ENCODE assay signal across 1 cellular context in genomic region chr16:67445441-67445912, GRCh38.
TF ChIP-seq lines count a peak whose summit lies in the region.

No MANE protein-coding gene starts in this region.

TF ChIP-seq in HEK293, 187 proteins besides CTCF, POLR2A, EP300 and RAD21 (continued from another document):
- TF ChIP-seq, protein P1, sequence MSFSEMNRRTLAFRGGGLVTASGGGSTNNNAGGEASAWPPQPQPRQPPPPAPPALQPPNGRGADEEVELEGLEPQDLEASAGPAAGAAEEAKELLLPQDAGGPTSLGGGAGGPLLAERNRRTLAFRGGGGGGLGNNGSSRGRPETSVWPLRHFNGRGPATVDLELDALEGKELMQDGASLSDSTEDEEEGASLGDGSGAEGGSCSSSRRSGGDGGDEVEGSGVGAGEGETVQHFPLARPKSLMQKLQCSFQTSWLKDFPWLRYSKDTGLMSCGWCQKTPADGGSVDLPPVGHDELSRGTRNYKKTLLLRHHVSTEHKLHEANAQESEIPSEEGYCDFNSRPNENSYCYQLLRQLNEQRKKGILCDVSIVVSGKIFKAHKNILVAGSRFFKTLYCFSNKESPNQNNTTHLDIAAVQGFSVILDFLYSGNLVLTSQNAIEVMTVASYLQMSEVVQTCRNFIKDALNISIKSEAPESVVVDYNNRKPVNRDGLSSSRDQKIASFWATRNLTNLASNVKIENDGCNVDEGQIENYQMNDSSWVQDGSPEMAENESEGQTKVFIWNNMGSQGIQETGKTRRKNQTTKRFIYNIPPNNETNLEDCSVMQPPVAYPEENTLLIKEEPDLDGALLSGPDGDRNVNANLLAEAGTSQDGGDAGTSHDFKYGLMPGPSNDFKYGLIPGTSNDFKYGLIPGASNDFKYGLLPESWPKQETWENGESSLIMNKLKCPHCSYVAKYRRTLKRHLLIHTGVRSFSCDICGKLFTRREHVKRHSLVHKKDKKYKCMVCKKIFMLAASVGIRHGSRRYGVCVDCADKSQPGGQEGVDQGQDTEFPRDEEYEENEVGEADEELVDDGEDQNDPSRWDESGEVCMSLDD (tag by site-specific recombination; IDR thresholded peaks at IDR 0.05) = no peak
- no peak for TF ChIP-seq ZNF26 (tag by site-specific recombination; IDR thresholded peaks at IDR 0.05)
- TF ChIP-seq ZBTB21 (tag by site-specific recombination; IDR thresholded peaks at IDR 0.05) = no peak
